In the genomic region with DNA sequence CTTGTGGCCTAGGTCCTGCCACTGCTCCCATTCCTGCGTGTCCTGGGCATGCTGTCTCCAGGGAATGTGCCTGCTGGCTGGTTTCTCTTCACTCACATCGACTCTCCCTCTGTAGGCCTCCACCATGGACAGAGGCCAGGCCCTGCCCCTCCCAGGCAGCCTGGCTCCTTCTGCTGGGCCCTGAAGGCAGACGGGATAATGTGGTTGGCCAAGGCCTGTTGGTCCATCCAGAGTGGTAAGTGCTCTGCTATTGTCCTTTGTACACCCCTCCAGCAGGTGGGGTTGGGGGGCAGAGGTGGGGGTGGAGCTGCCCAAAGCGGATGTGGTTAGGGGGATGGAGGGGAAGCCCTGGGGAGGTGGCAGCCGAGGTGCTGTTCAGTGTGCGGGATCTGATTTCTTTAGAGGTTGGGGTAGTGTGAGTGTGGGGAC, we compare ENCODE assay signal across 7 cellular contexts. TPM values are rescaled to one million over a fixed set of nuclear protein-coding genes. Genes with fewer than 3 reads are reported as not detected.
A peak's percentile ranks its signal among the peaks of the same experiment; 100 is the strongest.
DNase-seq lines count a peak whose midpoint lies in the region; ATAC-seq and TF ChIP-seq lines count a peak whose summit lies in the region.

No MANE protein-coding gene starts in this region.

- peaks cover 7% of the 10 kb centered on the region for H3K79me1 ChIP-seq in trophoblast cell (ENCODE audit: low read length)

- no peaks in the 10 kb centered on the region for H3K9me3 ChIP-seq in suprapubic skin
- no peaks in the 10 kb centered on the region for H3K9me3 ChIP-seq in trophoblast cell (ENCODE audit: insufficient read depth, low read depth, low read length)

- H3K4ac ChIP-seq in trophoblast cell (ENCODE audit: low read depth, low read length): no peak overlapping the region

- H3K4me3 ChIP-seq in suprapubic skin (no peak overlapping the region), trophoblast cell (ENCODE audit: low read depth, low read length) (no peak overlapping the region)

- no peak overlapping the region for H3K14ac ChIP-seq in trophoblast cell (ENCODE audit: low read length)

- H3K36me3 Mint-ChIP-seq in stimulated activated memory B cell treated with anti-CD40 and anti-IgM and Interleukin-4, amounts not matched to agents 10 μg/mL and 1 μg/mL and 100 μg/mL, for 72 hours: peaks cover 6% of the 10 kb centered on the region

- H3K36me3 ChIP-seq in suprapubic skin: no peaks in the 10 kb centered on the region
- peaks cover 6 to 14% of the 10 kb centered on the region in 2 experiments for H3K36me3 ChIP-seq in trophoblast cell (ENCODE audit: control insufficient read depth in 1 of 2, insufficient read depth in 2 of 2, low read length in 2 of 2)

- no peak overlapping the region for H3K27ac ChIP-seq in suprapubic skin
- H3K27ac ChIP-seq in trophoblast cell (ENCODE audit: low read depth, low read length): no peak overlapping the region

- TF ChIP-seq CTCF in suprapubic skin (IDR thresholded peaks at IDR 0.05): no peak

- no peak overlapping the region for H3K23ac ChIP-seq in trophoblast cell (ENCODE audit: low read length)

- no peak overlapping the region for H2BK120ac ChIP-seq in trophoblast cell (ENCODE audit: insufficient read depth, low read length, poor library complexity)

- H3K27ac Mint-ChIP-seq in stimulated activated memory B cell treated with anti-CD40 and anti-IgM and Interleukin-4, amounts not matched to agents 10 μg/mL and 1 μg/mL and 100 μg/mL, for 72 hours: peak overlapping the region; percentile 65

- no peak overlapping the region for H2BK5ac ChIP-seq in trophoblast cell (ENCODE audit: low read depth, low read length, poor library complexity)

- 54% methylated on average over 5 of the region's 6 CpGs for whole genome bisulfite sequencing in suprapubic skin
- WGBS in trophoblast cell (ENCODE audit: extremely low coverage, insufficient coverage, insufficient read length): no CpG with 5 or more reads among the region's 6 CpGs

- no peak overlapping the region for H2BK12ac ChIP-seq in trophoblast cell (ENCODE audit: low read length)

- no peak overlapping the region for H4K12ac ChIP-seq in trophoblast cell (ENCODE audit: low read depth, low read length)

- no peaks in the 10 kb centered on the region for H3K27me3 Mint-ChIP-seq in stimulated activated memory B cell treated with anti-CD40 and anti-IgM and Interleukin-4, amounts not matched to agents 10 μg/mL and 1 μg/mL and 100 μg/mL, for 72 hours

- no peak for TF ChIP-seq EP300 in suprapubic skin (IDR thresholded peaks at IDR 0.05)

- H3K4me3 Mint-ChIP-seq in stimulated activated memory B cell treated with anti-CD40 and anti-IgM and Interleukin-4, amounts not matched to agents 10 μg/mL and 1 μg/mL and 100 μg/mL, for 72 hours: peak overlapping the region; percentile 51

- no peak overlapping the region for H3K4me2 ChIP-seq in trophoblast cell (ENCODE audit: low read length)

- H3K27me3 ChIP-seq in suprapubic skin (no peaks in the 10 kb centered on the region), trophoblast cell (ENCODE audit: insufficient read depth, low read length) (no peaks in the 10 kb centered on the region)

- H4K91ac ChIP-seq in trophoblast cell (ENCODE audit: low read depth, low read length): no peak overlapping the region

- DNase-seq in UCSD-AML1 (lab: John Stamatoyannopoulos, UW; ENCODE audit: unreplicated experiment) (peak; percentile 52), fibroblast of gingiva (ENCODE audit: low read depth) (peak; percentile 61), suprapubic skin (ENCODE audit: low spot score in 2 of 2) (no peak), trophoblast cell (no peak)

- no peak overlapping the region for H4K8ac ChIP-seq in trophoblast cell (ENCODE audit: low read depth, low read length)

- no peak overlapping the region for H2AFZ ChIP-seq in trophoblast cell (ENCODE audit: insufficient read depth, low read length, poor library complexity)

- TF ChIP-seq POLR2A in suprapubic skin (IDR thresholded peaks at IDR 0.05): no peak

- peaks cover 66% of the 10 kb centered on the region for H3K4me1 ChIP-seq in suprapubic skin
- peaks cover 9 to 11% of the 10 kb centered on the region in 2 experiments for H3K4me1 ChIP-seq in trophoblast cell (ENCODE audit: control insufficient read depth in 1 of 2, insufficient read depth in 2 of 2, low read length in 2 of 2)

- no peak overlapping the region for H2AK5ac ChIP-seq in trophoblast cell (ENCODE audit: low read length)

- H3K9me3 Mint-ChIP-seq in stimulated activated memory B cell treated with anti-CD40 and anti-IgM and Interleukin-4, amounts not matched to agents 10 μg/mL and 1 μg/mL and 100 μg/mL, for 72 hours: no peaks in the 10 kb centered on the region

- peaks cover 59% of the 10 kb centered on the region for H3K4me1 Mint-ChIP-seq in stimulated activated memory B cell treated with anti-CD40 and anti-IgM and Interleukin-4, amounts not matched to agents 10 μg/mL and 1 μg/mL and 100 μg/mL, for 72 hours

- no peak overlapping the region for H3K18ac ChIP-seq in trophoblast cell (ENCODE audit: low read length)

- ATAC-seq in GM18868 (IDR thresholded peaks at IDR 0.05; ENCODE audit: unreplicated experiment): peak; percentile 59
- ATAC-seq in stimulated activated memory B cell treated with anti-CD40 and anti-IgM and Interleukin-4, amounts not matched to agents 10 μg/mL and 1 μg/mL and 100 μg/mL, for 72 hours: peak; percentile 53
- ATAC-seq in GM19467 (IDR thresholded peaks at IDR 0.05; ENCODE audit: unreplicated experiment): no peak

- H3K79me2 ChIP-seq in trophoblast cell (ENCODE audit: control insufficient read depth, insufficient read depth, low read length, poor library complexity): peaks cover 2% of the 10 kb centered on the region

- no peak overlapping the region for H3K9ac ChIP-seq in trophoblast cell (ENCODE audit: low read length)

RNA-seq across cellular contexts. Expression of a gene that starts 9.5 kb away (rescaled TPM):
- total RNA-seq in suprapubic skin: 100 to 1,000 TPM; 141 to 775 (median 422) TPM
- polyA plus RNA-seq in trophoblast cell (2013): 65.4 and 69.2 TPM in 2 replicates

RNA-seq across cellular contexts. Expression of a gene that starts 28.1 kb away (rescaled TPM):
- total RNA-seq in suprapubic skin: 10 to 100 TPM; 39.5 to 76.1 (median 56.5) TPM
- polyA plus RNA-seq in trophoblast cell (2013): 42.6 and 44.2 TPM in 2 replicates

RNA-seq across cellular contexts. Expression of a gene that starts 35.0 kb away (rescaled TPM):
- total RNA-seq in suprapubic skin: 10 to 100 TPM; 11.5 to 14.5 (median 12.5) TPM
- 2.2 and 2.6 TPM in 2 replicates for polyA plus RNA-seq in trophoblast cell (2013)

RNA-seq across cellular contexts. Expression of a gene that starts 37.8 kb away (rescaled TPM):
- total RNA-seq in suprapubic skin: under 1 TPM in 2 of 4 donors, not detected in 2; 0.51 to 0.57 TPM
- polyA plus RNA-seq in trophoblast cell (2013): not detected in 2 replicates

Comparison
In these comparisons a context has a peak if more than half of its experiments do, and no peak if none do; other contexts are left out.
1. DNase-seq: peak in UCSD-AML1 (single experiment) and fibroblast of gingiva (single experiment); none in suprapubic skin (0 of 2) and trophoblast cell (0 of 2).